8 cellular contexts compared by ENCODE assay signal in the genomic region with DNA sequence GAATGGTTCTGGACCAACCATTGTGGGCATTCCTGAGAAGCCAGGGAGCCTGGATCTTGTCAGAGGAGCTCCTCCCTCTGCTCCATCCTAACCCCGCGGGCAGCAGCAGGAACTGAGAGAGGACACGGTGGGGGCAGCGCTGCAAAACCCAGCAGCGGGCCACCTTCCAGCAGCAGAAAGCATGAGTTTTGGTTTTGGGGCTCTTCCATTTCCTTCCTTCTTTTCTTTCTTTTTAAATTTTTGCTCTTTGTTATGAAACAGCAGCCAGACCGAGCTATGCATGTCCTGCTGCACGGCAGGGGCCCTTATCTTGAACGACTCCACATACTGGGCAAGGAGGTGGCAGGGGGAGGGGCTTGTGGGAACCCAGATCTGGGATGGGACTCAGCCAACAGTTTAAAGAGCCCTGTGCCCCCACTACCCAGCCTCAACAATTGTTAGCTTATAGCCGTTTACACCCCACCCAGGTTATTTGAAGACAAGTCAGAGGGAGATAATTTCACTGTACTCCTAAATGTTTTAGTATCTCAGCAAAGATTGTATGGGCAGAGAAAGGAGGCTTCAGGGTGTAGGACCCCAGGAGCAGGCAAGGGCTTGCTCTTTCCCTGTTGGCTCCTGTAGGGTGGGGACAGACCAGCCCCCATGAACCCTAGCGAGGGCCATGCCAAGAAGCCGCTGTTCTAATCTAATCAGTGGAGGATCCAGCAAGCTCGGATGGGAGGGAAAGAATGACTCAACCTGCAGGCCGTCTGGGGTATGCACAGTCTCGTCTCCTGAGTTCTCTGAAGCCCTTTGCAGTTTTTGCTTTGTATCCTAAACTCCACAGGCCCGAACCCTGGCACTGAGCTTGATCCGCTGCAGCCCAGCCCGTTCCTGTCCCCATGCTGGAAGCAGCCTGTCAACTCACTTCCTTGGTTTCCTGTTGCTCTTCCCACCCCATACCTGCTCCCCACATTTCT.
DNase-seq lines count a peak whose midpoint lies in the region; ATAC-seq and TF ChIP-seq lines count a peak whose summit lies in the region.

No MANE protein-coding gene starts in this region.

- H3K4me3 ChIP-seq in coronary artery (peak overlapping the region; percentile 44), upper lobe of right lung (peak overlapping the region; percentile 3)

- H3K27ac Mint-ChIP-seq in activated CD4-positive, alpha-beta T cell treated with anti-CD3 and anti-CD28 coated beads for 36 hours: peak overlapping the region; percentile 95

- DNase-seq in activated CD4-positive, alpha-beta T cell treated with anti-CD3 and anti-CD28 coated beads for 36 hours: peak; percentile 72
- no peak for DNase-seq in activated CD4-positive, alpha-beta T cell treated with anti-CD3 and anti-CD28 coated beads for 1 hour
- DNase-seq in SKM-1 treated with dmso at 0.1 percent for 144 hours (lab: John Stamatoyannopoulos, UW; ENCODE audit: unreplicated experiment) (peak; percentile 89), coronary artery (ENCODE audit: low spot score) (no peak), medulla oblongata (ENCODE audit: extremely low spot score) (peak; percentile 60), upper lobe of right lung (no peak)

- POLR2A ChIA-PET in activated CD4-positive, alpha-beta T cell treated with anti-CD3 and anti-CD28 coated beads for 36 hours (lab: Charles Lee): interaction anchor here (2.2 kb wide), 1 partner anchor 9 kb away, joined by 13 read pairs; no protein-coding TSS in a partner anchor

- H3K4me1 Mint-ChIP-seq in activated CD4-positive, alpha-beta T cell treated with anti-CD3 and anti-CD28 coated beads for 36 hours: peaks cover 94% of the 10 kb centered on the region

- TF ChIP-seq CTCF in coronary artery (IDR thresholded peaks at IDR 0.05): no peak
- TF ChIP-seq CTCF in upper lobe of right lung (IDR thresholded peaks at IDR 0.05): no peak

- intact Hi-C loops in activated CD4-positive, alpha-beta T cell treated with anti-CD3 and anti-CD28 coated beads for 36 hours (cut with DNase I, micrococcal nuclease): loop anchor here (1.0 to 5.0 kb wide), 5 partner anchors 7 to 295 kb away; no protein-coding TSS in a partner anchor
- intact Hi-C loops in upper lobe of right lung (cut with DNase I): no loop called here

- peaks cover 98% of the 10 kb centered on the region for H3K4me1 ChIP-seq in upper lobe of right lung

- peak overlapping the region; percentile 82 to 90 for H3K27ac ChIP-seq in coronary artery
- peak overlapping the region; percentile 72 for H3K27ac ChIP-seq in upper lobe of right lung

- no peaks in the 10 kb centered on the region for H3K27me3 Mint-ChIP-seq in activated CD4-positive, alpha-beta T cell treated with anti-CD3 and anti-CD28 coated beads for 36 hours

- CTCF ChIA-PET in activated CD4-positive, alpha-beta T cell treated with anti-CD3 and anti-CD28 coated beads for 36 hours (lab: Charles Lee): interaction anchor here (1.0 to 2.2 kb wide), 7 partner anchors 15 to 43 kb away, joined by 3 to 13 read pairs (median 5); no protein-coding TSS in a partner anchor

- no peaks in the 10 kb centered on the region for H3K36me3 ChIP-seq in upper lobe of right lung

- H3K4me3 Mint-ChIP-seq in activated CD4-positive, alpha-beta T cell treated with anti-CD3 and anti-CD28 coated beads for 36 hours: peak overlapping the region; percentile 70

- no peaks in the 10 kb centered on the region for H3K9me3 Mint-ChIP-seq in activated CD4-positive, alpha-beta T cell treated with anti-CD3 and anti-CD28 coated beads for 36 hours (ENCODE audit: low read depth)

- no peaks in the 10 kb centered on the region for H3K9me3 ChIP-seq in upper lobe of right lung

- ATAC-seq in activated CD4-positive, alpha-beta T cell treated with anti-CD3 and anti-CD28 coated beads for 36 hours: peak; percentile 48
- ATAC-seq in upper lobe of right lung: peak; percentile 58
- ATAC-seq in HG02852 (IDR thresholded peaks at IDR 0.05; ENCODE audit: unreplicated experiment): no peak
- no peak for ATAC-seq in GM21723 (IDR thresholded peaks at IDR 0.05; ENCODE audit: unreplicated experiment)

- H3K27me3 ChIP-seq in upper lobe of right lung: no peaks in the 10 kb centered on the region

- peaks cover 37% of the 10 kb centered on the region for H3K36me3 Mint-ChIP-seq in activated CD4-positive, alpha-beta T cell treated with anti-CD3 and anti-CD28 coated beads for 36 hours (ENCODE audit: low read depth)

Comparison
In these comparisons a context has a peak if more than half of its experiments do, and no peak if none do; other contexts are left out.
1. DNase-seq: peak in activated CD4-positive, alpha-beta T cell treated with anti-CD3 and anti-CD28 coated beads for 36 hours (single experiment), SKM-1 treated with dmso at 0.1 percent for 144 hours (single experiment) and medulla oblongata (single experiment); none in activated CD4-positive, alpha-beta T cell treated with anti-CD3 and anti-CD28 coated beads for 1 hour (single experiment), coronary artery (single experiment) and upper lobe of right lung (single experiment).
2. ATAC-seq: peak in activated CD4-positive, alpha-beta T cell treated with anti-CD3 and anti-CD28 coated beads for 36 hours (single experiment) and upper lobe of right lung (single experiment); none in HG02852 (single experiment) and GM21723 (single experiment).